6 cellular contexts compared by ENCODE assay signal in genomic region chr15:22431687-22432086, GRCh38. TPM values are rescaled to one million over a fixed set of nuclear protein-coding genes. Genes with fewer than 3 reads are reported as not detected.
"Had no signal": no experiment of that assay in that cellular context is flagged by ENCODE, and none has a peak within 500 bp of the region (broad histone marks: within the 10 kb centered on the region; RNA-seq: fewer than 3 reads in every experiment).

No MANE protein-coding gene starts in this region.

RNA-seq across cellular contexts. Expression of gene GOLGA6L22, which starts 27.0 kb away (rescaled TPM):
- total RNA-seq: GM23338, H1, HepG2, HFFc6, HT1080 had no signal
- polyA plus RNA-seq: GM23338, H1, HepG2, IgD-negative memory B cell had no signal
